15 cellular contexts compared by ENCODE assay signal in the genomic region with DNA sequence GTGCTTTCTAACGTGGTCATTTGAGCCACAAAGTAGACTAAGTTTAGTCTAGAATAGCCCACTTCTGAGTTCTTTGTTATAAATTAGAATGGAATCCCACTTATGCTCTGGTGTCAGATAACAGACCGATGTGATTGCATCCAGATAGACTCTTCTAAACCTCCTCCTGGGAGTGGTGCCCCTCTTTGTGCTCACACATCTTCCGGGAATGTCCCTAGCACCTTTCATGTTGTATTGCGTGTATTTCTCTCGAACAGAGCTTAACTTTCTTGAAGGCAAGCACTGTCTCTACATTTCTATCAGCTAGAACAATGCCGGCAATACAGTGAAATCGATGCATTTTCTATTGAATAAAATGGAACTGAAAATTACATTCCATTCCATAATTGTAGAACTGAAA. TPM values are rescaled to one million over a fixed set of nuclear protein-coding genes. Genes with fewer than 3 reads are reported as not detected.
DNase-seq lines count a peak whose midpoint lies in the region; ATAC-seq, FAIRE-seq and TF ChIP-seq lines count a peak whose summit lies in the region.
"Had no signal": no experiment of that assay in that cellular context is flagged by ENCODE, and none has a peak within 500 bp of the region (broad histone marks: within the 10 kb centered on the region; RNA-seq: fewer than 3 reads in every experiment).

No MANE protein-coding gene starts in this region.

- TF ChIP-seq EP300 in HepG2 (IDR thresholded peaks at IDR 0.05; ENCODE audit: low read depth in 2 of 2, low read length in 2 of 2) (no peak), HepG2 (CRISPR knock-in tag; IDR thresholded peaks at IDR 0.05; ENCODE audit: borderline replicate concordance) (no peak)

- H3K4me3 ChIP-seq in right lobe of liver (no peak overlapping the region), HepG2 (replicated peaks in 1 of 3; ENCODE audit: insufficient read depth in 1 of 3, low read depth in 2 of 3, low read length in 3 of 3) (no peak overlapping the region), adipocyte (ENCODE audit: low read length) (no peak overlapping the region)
- H3K4me3 ChIP-seq: heart left ventricle, lung, spleen had no signal

- TF ChIP-seq CTCF in right lobe of liver (IDR thresholded peaks at IDR 0.05): no peak
- no peak for TF ChIP-seq CTCF in HepG2 (CRISPR knock-in tag; IDR thresholded peaks at IDR 0.05)

- TF ChIP-seq POLR2A in right lobe of liver (IDR thresholded peaks at IDR 0.05) (peak; percentile 9), HepG2 (IDR thresholded peaks at IDR 0.05; ENCODE audit: insufficient read depth in 1 of 2, low read depth in 2 of 2, low read length in 2 of 2) (no peak)

- WGBS in right lobe of liver (ENCODE audit: insufficient coverage, low coverage, low lambda C conversion rate, missing lambda C conversion rate): 75% methylated on average over 6 of the region's 7 CpGs
- WGBS in HepG2 (ENCODE audit: low lambda C conversion rate): 95% methylated on average over 7 of the region's 7 CpGs

- POLR2A ChIA-PET in HepG2 (lab: Yijun Ruan, JAX): no interaction called here

- TF ChIP-seq RAD21 in HepG2 (CRISPR knock-in tag; IDR thresholded peaks at IDR 0.05): no peak

- H3K27ac ChIP-seq in right lobe of liver: no peak overlapping the region
- no peak overlapping the region for H3K27ac ChIP-seq in HepG2 (ENCODE audit: extremely low read length, insufficient read depth, low read length)
- H3K27ac ChIP-seq in substantia nigra (ENCODE audit: low read depth, low read length, poor library complexity, severe bottlenecking): no peak overlapping the region
- H3K27ac ChIP-seq: heart left ventricle, spleen, VCaP had no signal

- no peaks in the 10 kb centered on the region for H3K9me3 ChIP-seq in right lobe of liver
- no peaks in the 10 kb centered on the region for H3K9me3 ChIP-seq in HepG2 (ENCODE audit: low read length)
- H3K9me3 ChIP-seq in adipocyte (ENCODE audit: control insufficient read depth, low read length): no peaks in the 10 kb centered on the region
- H3K9me3 ChIP-seq: heart left ventricle, spleen had no signal

- ATAC-seq in right lobe of liver (no peak), HepG2 (no peak), esophagus mucosa (no peak)
- ATAC-seq: activated naive CD4-positive, alpha-beta T cell treated with anti-CD3 and anti-CD28 coated beads, Interleukin-2, amount 50 U/mL, for 72 hours; heart left ventricle had no signal

- no peak overlapping the region for H2AFZ ChIP-seq in HepG2 (ENCODE audit: low read length)

- H3K9ac ChIP-seq in HepG2 (ENCODE audit: insufficient read depth, low read depth, low read length) (no peak overlapping the region), adipocyte (ENCODE audit: low read length) (no peak overlapping the region)

- no peaks in the 10 kb centered on the region for H4K20me1 ChIP-seq in HepG2 (ENCODE audit: insufficient read depth, low read length)

- no TSS peak for BruUV-seq in HepG2 (replicated peaks; lab: Mats Ljungman, UMichigan)

- in situ Hi-C loops in HepG2 (cut with HindIII; ENCODE audit: extremely low pct_ligation_motif_present, low pct_unique_long_range_greater_than_20kb): no loop called here

- H3K27me3 ChIP-seq in right lobe of liver: no peaks in the 10 kb centered on the region
- H3K27me3 ChIP-seq in HepG2 (ENCODE audit: control insufficient read depth in 1 of 2, insufficient read depth in 2 of 2, low read length in 2 of 2): no peaks in the 10 kb centered on the region
- no peaks in the 10 kb centered on the region for H3K27me3 ChIP-seq in adipocyte (replicated peaks; ENCODE audit: control insufficient read depth, insufficient read depth, low read length)
- H3K27me3 ChIP-seq: heart left ventricle, spleen had no signal

- intact Hi-C loops in right lobe of liver (cut with DNase I): no loop called here
- intact Hi-C loops in HepG2 (cut with micrococcal nuclease; ENCODE audit: unreplicated experiment): no loop called here

- H3K36me3 ChIP-seq in right lobe of liver (peaks cover 2 to 91% (median 34%) of the 10 kb centered on the region in 4 donors), HepG2 (replicated peaks in 1 of 2; ENCODE audit: control insufficient read depth in 1 of 2, insufficient read depth in 2 of 2, low read length in 2 of 2) (peaks cover 12 to 77% of the 10 kb centered on the region in 2 experiments), adipocyte (ENCODE audit: control insufficient read depth, insufficient read depth, low read length, severe bottlenecking) (no peaks in the 10 kb centered on the region)
- H3K36me3 ChIP-seq: heart left ventricle, spleen had no signal

- no peak overlapping the region for H3K4me2 ChIP-seq in HepG2 (ENCODE audit: low read depth, low read length)

- H3K4me1 ChIP-seq in right lobe of liver (no peaks in the 10 kb centered on the region), HepG2 (ENCODE audit: insufficient read depth, low read length) (no peaks in the 10 kb centered on the region), adipocyte (ENCODE audit: control insufficient read depth, insufficient read depth, low read length) (no peaks in the 10 kb centered on the region)

- DNase-seq in right lobe of liver (no peak), HepG2 (ENCODE audit: low spot score) (no peak), adipocyte (ENCODE audit: low read depth) (peak; percentile 55), iPS-NIHi7 (ENCODE audit: extremely low spot score) (peak; percentile 74), NCI-H2196 (lab: John Stamatoyannopoulos, UW; ENCODE audit: unreplicated experiment) (no peak), substantia nigra (lab: John Stamatoyannopoulos, UW) (no peak), mesenteric fat pad (ENCODE audit: low spot score) (no peak)
- DNase-seq: caudate nucleus, heart left ventricle, spleen had no signal

- CTCF ChIA-PET in HepG2 (lab: Yijun Ruan, JAX; ENCODE audit: low intra/inter-chr PET ratio, low total read pairs): no interaction called here

- H3K79me2 ChIP-seq in HepG2 (ENCODE audit: insufficient read depth, low read length): peaks cover under 1% of the 10 kb centered on the region

- no peak for FAIRE-seq in HepG2 (lab: Jason Lieb, UNC)

TF ChIP-seq in HepG2, 621 proteins besides CTCF, POLR2A, EP300 and RAD21:
- TF ChIP-seq SRSF9 (IDR thresholded peaks at IDR 0.05; ENCODE audit: borderline replicate concordance, insufficient read depth, low read depth, low read length, poor library complexity, severe bottlenecking) (no peak), ZEB1 (IDR thresholded peaks at IDR 0.05; ENCODE audit: insufficient replicate concordance, low read depth) (no peak)
- TF ChIP-seq, protein P1, sequence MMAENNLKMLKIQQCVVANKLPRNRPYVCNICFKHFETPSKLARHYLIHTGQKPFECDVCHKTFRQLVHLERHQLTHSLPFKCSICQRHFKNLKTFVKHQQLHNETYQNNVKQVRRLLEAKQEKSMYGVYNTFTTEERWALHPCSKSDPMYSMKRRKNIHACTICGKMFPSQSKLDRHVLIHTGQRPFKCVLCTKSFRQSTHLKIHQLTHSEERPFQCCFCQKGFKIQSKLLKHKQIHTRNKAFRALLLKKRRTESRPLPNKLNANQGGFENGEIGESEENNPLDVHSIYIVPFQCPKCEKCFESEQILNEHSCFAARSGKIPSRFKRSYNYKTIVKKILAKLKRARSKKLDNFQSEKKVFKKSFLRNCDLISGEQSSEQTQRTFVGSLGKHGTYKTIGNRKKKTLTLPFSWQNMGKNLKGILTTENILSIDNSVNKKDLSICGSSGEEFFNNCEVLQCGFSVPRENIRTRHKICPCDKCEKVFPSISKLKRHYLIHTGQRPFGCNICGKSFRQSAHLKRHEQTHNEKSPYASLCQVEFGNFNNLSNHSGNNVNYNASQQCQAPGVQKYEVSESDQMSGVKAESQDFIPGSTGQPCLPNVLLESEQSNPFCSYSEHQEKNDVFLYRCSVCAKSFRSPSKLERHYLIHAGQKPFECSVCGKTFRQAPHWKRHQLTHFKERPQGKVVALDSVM (CRISPR knock-in tag; IDR thresholded peaks at IDR 0.05): no peak

RNA-seq across cellular contexts. Expression of a gene that starts 23.0 kb away (rescaled TPM):
- total RNA-seq in right lobe of liver: 1,000 to 10,000 TPM; 1,086 to 3,257 (median 1,852) TPM
- 21.1 and 42.6 TPM in 2 replicates for total RNA-seq in HepG2 (2016; rRNA removed; fragmentation: Illumina TruSeq; extraction: Trizol)
- 2.7 and 3.7 TPM in 2 replicates for total RNA-seq in HepG2 (2016; cell fraction: cytosol; rRNA removed; fragmentation: Illumina TruSeq; extraction: Trizol; ENCODE audit: low read depth)
- total RNA-seq in HepG2 (2016; cell fraction: insoluble cytoplasmic fraction; rRNA removed; fragmentation: Illumina TruSeq; extraction: Trizol): 18.7 and 40.2 TPM in 2 replicates
- total RNA-seq in HepG2 (2016; cell fraction: membrane; rRNA removed; fragmentation: Illumina TruSeq; extraction: Trizol): 4.1 and 6.2 TPM in 2 replicates
- total RNA-seq in HepG2 (2016; cell fraction: nucleus; rRNA removed; fragmentation: Illumina TruSeq; extraction: Trizol): 45.7 and 53.7 TPM in 2 replicates
- polyA plus RNA-seq in HepG2 (2011; rRNA removed): 789 and 863 TPM in 2 replicates
- polyA plus RNA-seq in HepG2 (2011; cell fraction: cytosol; rRNA removed): 278 and 600 TPM in 2 replicates
- 526 and 705 TPM in 2 replicates for polyA plus RNA-seq in HepG2 (2011; cell fraction: nucleus; rRNA removed)
- polyA plus RNA-seq in HepG2 (2012): 608 and 681 TPM in 2 replicates
- polyA plus RNA-seq in HepG2 (2016; cell fraction: cytosol; fragmentation: Illumina TruSeq; extraction: Trizol; ENCODE audit: low read depth): 1.5 and 2.7 TPM in 2 replicates
- polyA plus RNA-seq in HepG2 (2016; cell fraction: insoluble cytoplasmic fraction; fragmentation: Illumina TruSeq; extraction: Trizol; ENCODE audit: low read depth): 11.2 and 15.8 TPM in 2 replicates
- polyA plus RNA-seq in HepG2 (2016; cell fraction: membrane; fragmentation: Illumina TruSeq; extraction: Trizol; ENCODE audit: low read depth): 2.8 and 3.1 TPM in 2 replicates
- polyA plus RNA-seq in HepG2 (2016; cell fraction: nucleus; fragmentation: Illumina TruSeq; extraction: Trizol; ENCODE audit: insufficient read depth, low read depth): 53.4 and 55.4 TPM in 2 replicates
- 0.56 and 444 TPM in 2 replicates for polyA minus RNA-seq in HepG2 (2011; rRNA and poly(A)+ RNA removed; ENCODE audit: low replicate concordance)
- 644 and 1,215 TPM in 2 replicates for polyA minus RNA-seq in HepG2 (2011; cell fraction: cytosol; rRNA and poly(A)+ RNA removed)
- 1,123 and 1,795 TPM in 2 replicates for polyA minus RNA-seq in HepG2 (2011; cell fraction: nucleus; rRNA and poly(A)+ RNA removed)
- 4.5 TPM for total RNA-seq in esophagus mucosa
- total RNA-seq in mesenteric fat pad: 17.5 TPM
- total RNA-seq: A673; activated naive CD4-positive, alpha-beta T cell treated with anti-CD3 and anti-CD28 coated beads, Interleukin-2, amount 50 U/mL, for 72 hours had no signal

Comparison
In these comparisons a context has a peak if more than half of its experiments do, and no peak if none do; other contexts are left out.
1. RNA of a gene that starts 23.0 kb away (total RNA-seq): 1,086 to 3,257 TPM in right lobe of liver; 2.7 to 53.7 TPM in HepG2, 17.5 TPM in mesenteric fat pad (single experiment) and 4.5 TPM in esophagus mucosa (single experiment); every median in the first group is over 10 times any median in the second.
2. DNase-seq: peak in adipocyte (single experiment) and iPS-NIHi7 (single experiment); none in right lobe of liver (0 of 3), HepG2 (single experiment), NCI-H2196 (single experiment), substantia nigra (0 of 49) and mesenteric fat pad (single experiment).